Comparison of ENCODE assay signal across 1 cellular context in the genomic region with DNA sequence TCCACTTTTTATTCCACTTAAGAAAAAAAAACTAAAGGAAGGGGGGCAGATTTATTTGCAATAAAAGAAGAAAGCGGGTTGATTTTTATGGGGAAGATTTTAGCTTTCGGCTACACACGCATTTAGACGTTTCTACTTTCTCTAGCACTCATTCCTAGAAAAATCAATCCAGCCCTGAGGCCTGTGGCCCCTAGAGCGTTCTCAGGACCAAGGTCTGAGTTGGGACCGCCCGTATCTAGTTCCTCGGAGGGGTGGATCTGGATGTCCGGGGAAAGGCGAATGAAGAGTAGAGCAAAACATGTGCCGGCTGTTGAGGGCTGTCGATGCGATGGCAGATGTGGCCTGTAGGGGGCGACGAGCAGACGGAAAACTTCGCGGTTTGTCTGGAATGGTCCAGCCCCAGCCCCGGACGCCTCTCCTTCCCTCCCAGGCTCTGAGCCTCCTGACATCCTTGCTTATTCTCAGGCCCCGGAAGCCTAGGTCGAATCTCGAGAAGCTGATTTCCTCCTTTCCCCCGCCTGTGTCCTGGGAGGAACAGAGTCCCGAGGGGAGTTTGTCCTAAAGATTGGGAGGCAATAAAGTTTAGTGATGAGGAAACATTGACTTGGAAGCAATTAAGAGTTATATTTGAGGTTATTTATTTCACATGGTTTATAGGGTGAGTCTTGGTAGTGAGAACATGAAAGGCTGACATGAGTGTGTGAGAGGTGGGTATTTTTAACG.
A peak's percentile ranks its signal among the peaks of the same experiment; 100 is the strongest.
TF ChIP-seq lines count a peak whose summit lies in the region.

No MANE protein-coding gene starts in this region.

TF ChIP-seq in HepG2, 621 proteins besides CTCF, POLR2A, EP300 and RAD21 (continued from another document):
- 0 out of 2 replicates have a peak, but pooled peaks have one; percentile 19 for TF ChIP-seq ARID5B (CRISPR knock-in tag; IDR thresholded peaks at IDR 0.05)
- peak; percentile 66 for TF ChIP-seq STAG1 (CRISPR knock-in tag; IDR thresholded peaks at IDR 0.05)
- TF ChIP-seq EZH2 (conservative IDR thresholded peaks at IDR 0.05; ENCODE audit: low read depth, low read length) = peak; percentile 68; the same call in 1 of the 2 replicates
- TF ChIP-seq IRX3 (CRISPR knock-in tag; IDR thresholded peaks at IDR 0.05; ENCODE audit: borderline replicate concordance, low read depth) = no peak
- TF ChIP-seq BORCS8-MEF2B (CRISPR knock-in tag; IDR thresholded peaks at IDR 0.05) = 0 out of 2 replicates have a peak, but pooled peaks have one; percentile 28
- 0 out of 3 replicates have a peak, but pooled peaks have one; percentile 20 for TF ChIP-seq MXI1 (IDR thresholded peaks at IDR 0.05; ENCODE audit: borderline replicate concordance, low read depth, low read length)
- peak; percentile 81 for TF ChIP-seq XRCC5 (optimal IDR thresholded peaks at IDR 0.05; ENCODE audit: low read length)
- no peak for TF ChIP-seq FOXK1 (CRISPR knock-in tag; IDR thresholded peaks at IDR 0.05; ENCODE audit: borderline replicate concordance, low read depth)
- peak; percentile 32 for TF ChIP-seq YY1 (IDR thresholded peaks at IDR 0.05; ENCODE audit: insufficient read depth, insufficient replicate concordance, low read depth, low read length)
- TF ChIP-seq ZNF746 (CRISPR knock-in tag; IDR thresholded peaks at IDR 0.05) = 0 out of 2 replicates have a peak, but pooled peaks have one; percentile 2
- TF ChIP-seq ARID4A (CRISPR knock-in tag; IDR thresholded peaks at IDR 0.05; ENCODE audit: borderline replicate concordance) = peak; percentile 15; the same call in 1 of the 2 replicates
- 0 out of 2 replicates have a peak, but pooled peaks have one; percentile 22 for TF ChIP-seq GABPB1 (CRISPR knock-in tag; IDR thresholded peaks at IDR 0.05)
- TF ChIP-seq KDM2A (CRISPR knock-in tag; IDR thresholded peaks at IDR 0.05; ENCODE audit: borderline replicate concordance, low read depth) = peak; percentile 40; the same call in 1 of the 2 replicates
- no peak for TF ChIP-seq ZBTB42 (CRISPR knock-in tag; IDR thresholded peaks at IDR 0.05)
- peak; percentile 57 for TF ChIP-seq MAX (IDR thresholded peaks at IDR 0.05)
- 0 out of 4 replicates have a peak, but pooled peaks of 1 of the 2 experiments have one; percentile 49 for TF ChIP-seq HMGXB4 (CRISPR knock-in tag; IDR thresholded peaks at IDR 0.05; ENCODE audit: borderline replicate concordance in 1 of 2, low read depth in 1 of 2)
